ENCODE assay signal across 8 cellular contexts in genomic region chr1:230917284-230918135, GRCh38. TPM values are rescaled to one million over a fixed set of nuclear protein-coding genes. Genes with fewer than 3 reads are reported as not detected.
DNase-seq lines count a peak whose midpoint lies in the region; ATAC-seq and TF ChIP-seq lines count a peak whose summit lies in the region.

No MANE protein-coding gene starts in this region.

- BruUV-seq in A673 (replicated peaks; lab: Mats Ljungman, UMichigan) = no TSS peak

- H3K9me3 Mint-ChIP-seq in activated naive CD4-positive, alpha-beta T cell treated with anti-CD3 and anti-CD28 coated beads, Interleukin-2, amount 10 ng/mL, durations not matched to agents 7 days and 5 days = no peaks in the 10 kb centered on the region

- CTCF ChIA-PET in A673 (lab: Charles Lee) = interaction anchor here (0.6 kb wide), 1 partner anchor 717 kb away, joined by 3 read pairs; no protein-coding TSS in a partner anchor
- CTCF ChIA-PET in activated naive CD4-positive, alpha-beta T cell treated with anti-CD3 and anti-CD28 coated beads, Interleukin-2, amount 10 ng/mL, durations not matched to agents 7 days and 5 days (lab: Charles Lee) = interaction anchor here (0.9 to 4.4 kb wide), 6 partner anchors 11 to 293 kb away, joined by 3 to 15 read pairs (median 4); no protein-coding TSS in a partner anchor

- peaks cover 41% of the 10 kb centered on the region for H3K36me3 Mint-ChIP-seq in activated naive CD4-positive, alpha-beta T cell treated with anti-CD3 and anti-CD28 coated beads, Interleukin-2, amount 10 ng/mL, durations not matched to agents 7 days and 5 days

- intact Hi-C loops in A673 (cut with micrococcal nuclease; ENCODE audit: unreplicated experiment) (loop anchor here (1.0 to 10.0 kb wide), 3 partner anchors 119 to 687 kb away; no protein-coding TSS in a partner anchor), posterior cingulate gyrus (cut with DNase I) (loop anchor here (1.0 to 10.0 kb wide), 4 partner anchors 49 to 295 kb away; partner anchors contain the start of genes ARV1, C1orf198 and TTC13), upper lobe of right lung (cut with DNase I) (loop anchor here (5.0 kb wide), 2 partner anchors 120 to 295 kb away; no protein-coding TSS in a partner anchor)

- no peak overlapping the region for H3K4me3 Mint-ChIP-seq in activated naive CD4-positive, alpha-beta T cell treated with anti-CD3 and anti-CD28 coated beads, Interleukin-2, amount 10 ng/mL, durations not matched to agents 7 days and 5 days

- H3K9me3 ChIP-seq in A673 (ENCODE audit: low read depth, low read length, poor library complexity, severe bottlenecking) (no peaks in the 10 kb centered on the region), upper lobe of right lung (no peaks in the 10 kb centered on the region)

- peak overlapping the region; percentile 35 for H3K27ac Mint-ChIP-seq in activated naive CD4-positive, alpha-beta T cell treated with anti-CD3 and anti-CD28 coated beads, Interleukin-2, amount 10 ng/mL, durations not matched to agents 7 days and 5 days

- no peaks in the 10 kb centered on the region for H3K27me3 Mint-ChIP-seq in activated naive CD4-positive, alpha-beta T cell treated with anti-CD3 and anti-CD28 coated beads, Interleukin-2, amount 10 ng/mL, durations not matched to agents 7 days and 5 days

- H3K27ac ChIP-seq in A673 (ENCODE audit: low read depth, low read length, poor library complexity, severe bottlenecking) (no peak overlapping the region), upper lobe of right lung (no peak overlapping the region)

- POLR2A ChIA-PET in A673 (lab: Charles Lee; ENCODE audit: low non-redundant PET) = no interaction called here

- no peak overlapping the region for H3K4me3 ChIP-seq in A673 (ENCODE audit: low read depth, low read length, poor library complexity, severe bottlenecking)
- H3K4me3 ChIP-seq in LNCaP clone FGC (ENCODE audit: low read depth, low read length) = no peak overlapping the region
- H3K4me3 ChIP-seq in upper lobe of right lung = no peak overlapping the region

- ATAC-seq in GM18511 (IDR thresholded peaks at IDR 0.05; ENCODE audit: unreplicated experiment) (peak; percentile 77), upper lobe of right lung (peak; percentile 93)

- H3K36me3 ChIP-seq in A673 (ENCODE audit: insufficient read depth, low read length, poor library complexity, severe bottlenecking) (no peaks in the 10 kb centered on the region), upper lobe of right lung (peaks cover 31% of the 10 kb centered on the region)

- peaks cover 10% of the 10 kb centered on the region for H3K4me1 ChIP-seq in A673 (ENCODE audit: insufficient read depth, low read length, poor library complexity, severe bottlenecking)
- no peaks in the 10 kb centered on the region for H3K4me1 ChIP-seq in upper lobe of right lung

- peak; percentile 86 for DNase-seq in A673 (ENCODE audit: low spot score)
- DNase-seq in LNCaP clone FGC (ENCODE audit: low read depth) = peak; percentile 58
- peak; percentile 71 for DNase-seq in SK-N-DZ (ENCODE audit: low spot score)
- DNase-seq in activated naive CD4-positive, alpha-beta T cell treated with anti-CD3 and anti-CD28 coated beads, Interleukin-2, amount 10 ng/mL, durations not matched to agents 7 days and 5 days = peak; percentile 81
- peak; percentile 61 for DNase-seq in glomerular visceral epithelial cell (ENCODE audit: extremely low spot score)
- peak in 8 of 10 donors; percentile 66 to 94 (median 76) for DNase-seq in posterior cingulate gyrus
- DNase-seq in upper lobe of right lung = peak; percentile 74

- TF ChIP-seq CTCF in A673 (conservative IDR thresholded peaks at IDR 0.05; ENCODE audit: low read depth, low read length) (peak; percentile 84), LNCaP clone FGC (IDR thresholded peaks at IDR 0.05; ENCODE audit: control insufficient read depth, extremely low read depth, insufficient read depth) (peak; percentile 75), upper lobe of right lung (IDR thresholded peaks at IDR 0.05) (peak; percentile 72)

- no peaks in the 10 kb centered on the region for H3K4me1 Mint-ChIP-seq in activated naive CD4-positive, alpha-beta T cell treated with anti-CD3 and anti-CD28 coated beads, Interleukin-2, amount 10 ng/mL, durations not matched to agents 7 days and 5 days

- H3K27me3 ChIP-seq in A673 (replicated peaks; ENCODE audit: insufficient read depth, low read depth, low read length, poor library complexity) (no peaks in the 10 kb centered on the region), upper lobe of right lung (no peaks in the 10 kb centered on the region)

RNA-seq across cellular contexts. Expression of gene C1orf198, which starts 49.2 kb away (rescaled TPM):
- total RNA-seq in A673 (2021) = 39.4 and 42.4 TPM in 2 replicates
- 37.6 and 38.9 TPM in 2 replicates for polyA plus RNA-seq in SK-N-DZ (2014; cell fraction: cytosol; rRNA removed)
- 16.2 and 17.6 TPM in 2 replicates for polyA plus RNA-seq in SK-N-DZ (2014; cell fraction: nucleus; rRNA removed)
- 159 TPM for total RNA-seq in upper lobe of right lung
